8 cellular contexts compared by ENCODE assay signal in the genomic region with DNA sequence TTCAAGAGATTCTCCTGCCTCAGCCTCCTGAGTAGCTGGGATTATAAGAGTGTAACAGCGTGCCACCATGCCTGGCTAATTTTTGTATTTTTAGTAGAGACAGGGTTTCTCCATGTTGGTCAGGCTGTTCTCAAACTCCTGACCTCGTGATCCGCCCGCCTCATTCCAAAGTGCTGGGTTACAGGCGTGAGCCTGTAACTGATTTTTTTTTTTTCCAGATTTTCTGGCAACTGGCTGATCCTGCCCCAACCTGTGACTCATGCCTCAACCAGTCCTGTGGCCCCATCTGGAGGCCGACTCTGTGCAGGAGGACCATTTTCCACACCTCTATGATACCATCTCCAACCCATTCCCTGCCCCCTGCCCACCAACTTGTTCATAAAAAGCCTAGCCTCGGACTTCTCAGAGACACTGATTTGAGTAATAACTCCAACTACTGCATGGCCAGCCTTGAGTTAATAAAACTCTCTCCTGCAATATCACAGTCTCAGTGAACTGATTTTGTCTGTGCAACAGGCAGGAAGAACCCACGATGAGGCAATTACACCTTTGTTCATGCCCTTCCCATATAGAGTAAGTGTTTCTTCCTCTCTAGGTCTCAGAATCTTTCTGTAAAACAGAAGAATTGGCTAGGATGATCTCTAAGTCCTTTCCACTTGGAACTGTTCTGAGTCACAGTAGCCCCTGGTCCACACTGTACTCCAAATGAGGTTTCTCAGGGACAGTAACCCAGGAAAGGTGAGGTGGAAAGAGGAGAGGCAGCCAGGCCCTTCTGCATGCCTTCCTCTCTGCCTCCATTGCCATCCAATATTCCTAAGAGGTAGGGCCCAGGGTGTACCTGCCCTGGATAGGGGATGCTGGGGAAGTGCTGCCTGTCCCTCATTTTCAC. TPM values are rescaled to one million over a fixed set of nuclear protein-coding genes. Genes with fewer than 3 reads are reported as not detected.
DNase-seq lines count a peak whose midpoint lies in the region; ATAC-seq and TF ChIP-seq lines count a peak whose summit lies in the region.

No MANE protein-coding gene starts in this region.

- H3K4me1 Mint-ChIP-seq in effector memory CD8-positive, alpha-beta T cell (ENCODE audit: low read depth in 2 of 2) = no peaks in the 10 kb centered on the region

- ATAC-seq in omental fat pad (ENCODE audit: low FRiP score) (peak; percentile 76), GM18517 (IDR thresholded peaks at IDR 0.05; ENCODE audit: unreplicated experiment) (no peak)
- no peak for ATAC-seq in effector memory CD8-positive, alpha-beta T cell (replicated peaks)

- peak; percentile 92 for DNase-seq in ELR (ENCODE audit: low read depth)
- peak; percentile 82 for DNase-seq in NCI-H226
- no peak for DNase-seq in epithelial cell of proximal tubule (ENCODE audit: low read depth)
- DNase-seq in omental fat pad (ENCODE audit: low spot score) = no peak
- no peak for DNase-seq in NCI-H1930 (lab: John Stamatoyannopoulos, UW)
- DNase-seq in activated CD4-positive, CD25-positive, alpha-beta regulatory T cell treated with anti-CD3 and anti-CD28 coated beads, Interleukin-2, amount 50 U/mL, for 72 hours = no peak
- DNase-seq in effector memory CD8-positive, alpha-beta T cell = no peak

- peaks cover 6 to 27% of the 10 kb centered on the region in 2 donors for H3K27me3 Mint-ChIP-seq in effector memory CD8-positive, alpha-beta T cell

- H3K4me3 Mint-ChIP-seq in effector memory CD8-positive, alpha-beta T cell = no peak overlapping the region

- H3K9me3 Mint-ChIP-seq in effector memory CD8-positive, alpha-beta T cell = no peaks in the 10 kb centered on the region

- TF ChIP-seq CTCF in epithelial cell of proximal tubule (conservative IDR thresholded peaks at IDR 0.05; ENCODE audit: low read depth, low read length) = peak; percentile 61
- TF ChIP-seq CTCF in omental fat pad (IDR thresholded peaks at IDR 0.05) = no peak

- H3K27ac Mint-ChIP-seq in effector memory CD8-positive, alpha-beta T cell = no peak overlapping the region

- no peaks in the 10 kb centered on the region for H3K36me3 Mint-ChIP-seq in effector memory CD8-positive, alpha-beta T cell (ENCODE audit: insufficient read depth)

- H3K4me3 ChIP-seq in epithelial cell of proximal tubule (ENCODE audit: low read depth, low read length) = no peak overlapping the region

RNA-seq across cellular contexts. Expression of gene CNOT1, which starts 8.8 kb away (rescaled TPM):
- total RNA-seq in epithelial cell of proximal tubule = 70.6 and 93.9 TPM in 2 replicates
- total RNA-seq in omental fat pad = 100 to 1,000 TPM in 2 of 4 donors, 10 to 100 TPM in 2; 85.4 to 132 (median 103) TPM

RNA-seq across cellular contexts. Expression of gene SLC38A7, which starts 46.2 kb away (rescaled TPM):
- 9.5 and 12.0 TPM in 2 replicates for total RNA-seq in epithelial cell of proximal tubule
- 10 to 100 TPM in 3 of 4 donors, 1 to 10 TPM in 1; 8.0 to 22.9 (median 17.8) TPM for total RNA-seq in omental fat pad

Comparison
In these comparisons a context has a peak if more than half of its experiments do, and no peak if none do; other contexts are left out.
1. DNase-seq: peak in ELR (single experiment) and NCI-H226 (single experiment); none in epithelial cell of proximal tubule (single experiment), omental fat pad (single experiment), NCI-H1930 (0 of 2), activated CD4-positive, CD25-positive, alpha-beta regulatory T cell treated with anti-CD3 and anti-CD28 coated beads, Interleukin-2, amount 50 U/mL, for 72 hours (single experiment) and effector memory CD8-positive, alpha-beta T cell (0 of 3).